8 cellular contexts compared by ENCODE assay signal in the genomic region with DNA sequence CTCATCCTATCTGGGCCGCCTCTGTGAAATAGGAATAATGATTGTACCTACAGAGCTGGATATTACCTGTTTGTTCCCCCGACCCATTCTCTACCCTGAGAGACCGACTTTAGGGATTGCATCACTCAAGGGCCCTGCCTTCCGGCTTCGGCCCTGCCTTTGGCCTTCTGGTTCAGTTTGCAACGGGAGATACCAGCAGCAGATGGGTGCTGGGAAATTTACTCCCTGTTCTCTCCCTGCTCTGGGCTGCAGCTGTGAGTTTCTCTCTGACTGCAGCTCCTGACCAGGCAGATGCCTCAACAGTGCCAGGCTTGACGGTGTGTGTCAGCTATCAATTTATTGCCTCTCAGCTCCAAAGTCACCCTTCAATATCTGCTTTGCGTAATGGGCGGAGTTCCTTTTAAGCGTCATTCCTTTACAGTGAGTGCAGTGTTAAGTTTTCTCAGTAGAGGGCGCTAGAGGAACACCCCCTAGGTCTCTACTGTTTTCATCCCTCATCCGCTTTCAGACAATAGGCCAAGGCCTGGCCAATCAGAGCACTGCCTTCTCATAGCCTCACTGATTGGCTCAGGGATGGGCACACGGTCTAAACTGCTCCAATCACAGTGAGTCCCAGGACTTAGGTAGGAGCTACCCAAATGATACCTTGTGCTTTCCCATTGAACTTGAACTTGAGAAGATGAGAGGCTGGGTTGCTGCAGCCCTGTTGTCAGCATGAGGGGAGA. TPM values are rescaled to one million over a fixed set of nuclear protein-coding genes. Genes with fewer than 3 reads are reported as not detected.
DNase-seq lines count a peak whose midpoint lies in the region; ATAC-seq, FAIRE-seq and TF ChIP-seq lines count a peak whose summit lies in the region.

No MANE protein-coding gene starts in this region.

- H3K9me3 Mint-ChIP-seq in naive B cell = peaks cover 0 to 2% (median 0%) of the 10 kb centered on the region in 7 donors

- BruUV-seq in endothelial cell of umbilical vein (replicated peaks; lab: Mats Ljungman, UMichigan) = no TSS peak

- no peak for TF ChIP-seq EP300 in stomach (IDR thresholded peaks at IDR 0.05)

- 36 to 49% (median 41%) methylated on average over 13 of the region's 13 CpGs for WGBS in stomach, 5 donors

- no peaks in the 10 kb centered on the region for H4K20me1 ChIP-seq in endothelial cell of umbilical vein (replicated peaks; ENCODE audit: control insufficient read depth, extremely low read depth, insufficient read depth, low read length)

- H2AFZ ChIP-seq in endothelial cell of umbilical vein (ENCODE audit: low read depth, low read length) = no peak overlapping the region

- H3K79me2 ChIP-seq in endothelial cell of umbilical vein (ENCODE audit: control insufficient read depth, insufficient read depth, low read length) = no peaks in the 10 kb centered on the region

- H3K9me1 ChIP-seq in endothelial cell of umbilical vein (replicated peaks; ENCODE audit: control insufficient read depth, extremely low read depth, insufficient read depth, low read length) = no peaks in the 10 kb centered on the region

- peaks cover 4 to 33% (median 6%) of the 10 kb centered on the region in 3 donors for H3K4me1 Mint-ChIP-seq in naive B cell

- peak; percentile 93 to 94 for ATAC-seq in naive B cell (ENCODE audit: low read depth in 2 of 2)

- peaks cover 0 to 13% (median under 1%) of the 10 kb centered on the region in 3 donors for H3K27me3 Mint-ChIP-seq in naive B cell

- H3K4me1 ChIP-seq in endothelial cell of umbilical vein (ENCODE audit: control insufficient read depth, extremely low read depth, insufficient read depth, low read length) = no peaks in the 10 kb centered on the region
- H3K4me1 ChIP-seq in stomach = no peaks in the 10 kb centered on the region

- intact Hi-C loops in endothelial cell of umbilical vein (cut with micrococcal nuclease) (loop anchor here (1.0 kb wide), 1 partner anchor 313 kb away; no protein-coding TSS in a partner anchor), stomach (cut with DNase I; ENCODE audit: low total_unique reads) (no loop called here)

- H3K9me3 ChIP-seq in endothelial cell of umbilical vein (replicated peaks; ENCODE audit: control insufficient read depth, insufficient read depth, low read length) = no peaks in the 10 kb centered on the region
- H3K9me3 ChIP-seq in stomach = no peaks in the 10 kb centered on the region

- H3K36me3 Mint-ChIP-seq in naive B cell = no peaks in the 10 kb centered on the region

- no peak overlapping the region for H3K4me3 ChIP-seq in endothelial cell of umbilical vein (replicated peaks in 1 of 3; ENCODE audit: insufficient read depth in 1 of 3, low read depth in 1 of 3, low read length in 3 of 3)
- no peak overlapping the region for H3K4me3 ChIP-seq in stomach

- TF ChIP-seq POLR2A in H54 (IDR thresholded peaks at IDR 0.05; ENCODE audit: low read depth, low read length) (no peak), endothelial cell of umbilical vein (IDR thresholded peaks at IDR 0.05; ENCODE audit: low read depth, low read length) (no peak), stomach (IDR thresholded peaks at IDR 0.05) (no peak)

- H3K4me2 ChIP-seq in endothelial cell of umbilical vein (ENCODE audit: insufficient read depth, low read length) = no peak overlapping the region

- H3K27ac Mint-ChIP-seq in naive B cell = peak overlapping the region in 1 of 6 donors; percentile 3

- TF ChIP-seq CTCF in endothelial cell of umbilical vein (IDR thresholded peaks at IDR 0.05; ENCODE audit: extremely low read depth in 1 of 2, insufficient read depth in 1 of 2, low read depth in 1 of 2, low read length in 2 of 2) (peak; percentile 59 to 67), stomach (IDR thresholded peaks at IDR 0.05) (peak in 3 of 7 experiments; percentile 12 to 27 (median 19))

- POLR2A ChIA-PET in endothelial cell of umbilical vein (lab: Charles Lee) = interaction anchor here (0.6 kb wide), 1 partner anchor 560 kb away, joined by 4 read pairs; no protein-coding TSS in a partner anchor

- no peak overlapping the region for H3K9ac ChIP-seq in endothelial cell of umbilical vein (replicated peaks; ENCODE audit: extremely low read depth, insufficient read depth, low read length)

- H3K27ac ChIP-seq in endothelial cell of umbilical vein (ENCODE audit: insufficient read depth, low read depth, low read length) (no peak overlapping the region), stomach (no peak overlapping the region)

- H3K36me3 ChIP-seq in endothelial cell of umbilical vein (ENCODE audit: control insufficient read depth in 2 of 2, extremely low read depth in 1 of 2, insufficient read depth in 2 of 2, low read length in 2 of 2) = no peaks in the 10 kb centered on the region
- H3K36me3 ChIP-seq in stomach = no peaks in the 10 kb centered on the region

- CTCF ChIA-PET in endothelial cell of umbilical vein (lab: Charles Lee) = interaction anchor here (0.7 to 10.1 kb wide), 12 partner anchors 8 to 361 kb away, joined by 3 to 311 read pairs (median 4); no protein-coding TSS in a partner anchor

- dilution Hi-C loops in endothelial cell of umbilical vein (cut with MboI; ENCODE audit: extremely low pct_ligation_motif_present, low sequenced_read_pairs) = no loop called here

- H3K27me3 ChIP-seq in endothelial cell of umbilical vein (ENCODE audit: control insufficient read depth in 2 of 2, insufficient read depth in 2 of 2, low read length in 2 of 2) (peaks cover 4 to 6% of the 10 kb centered on the region in 2 experiments), stomach (peaks cover 0 to 36% (median 5%) of the 10 kb centered on the region in 3 donors)

- FAIRE-seq in H54 (lab: Jason Lieb, UNC) = no peak
- FAIRE-seq in endothelial cell of umbilical vein (lab: Jason Lieb, UNC) = peak; percentile 75

- DNase-seq in DMS153 (lab: John Stamatoyannopoulos, UW) (peak; percentile 31), H54 (ENCODE audit: insufficient read length, low spot score) (peak; percentile 93), NCI-H1048 (lab: John Stamatoyannopoulos, UW) (peak; percentile 78), SW480 (ENCODE audit: low spot score) (peak; percentile 92), endothelial cell of umbilical vein (ENCODE audit: low read depth, low spot score) (peak; percentile 69), naive B cell (peak; percentile 47), stomach (no peak), NCI-H510A treated with DMSO at 0.1 percent for 48 hours (lab: John Stamatoyannopoulos, UW) (no peak)

- peak overlapping the region in 4 of 8 donors; percentile 10 to 26 (median 18) for H3K4me3 Mint-ChIP-seq in naive B cell

TF ChIP-seq in endothelial cell of umbilical vein, 7 proteins besides CTCF, POLR2A, EP300 and RAD21:
- TF ChIP-seq GATA2 (IDR thresholded peaks at IDR 0.05; ENCODE audit: insufficient read depth, insufficient read length, low read depth, low read length) (no peak), FOS (IDR thresholded peaks at IDR 0.05; ENCODE audit: borderline replicate concordance, insufficient read depth, low read length) (no peak), EZH2 (IDR thresholded peaks at IDR 0.05; ENCODE audit: borderline replicate concordance, low read depth, low read length, severe bottlenecking) (no peak), MYC (IDR thresholded peaks at IDR 0.05; ENCODE audit: low read depth, low read length) (no peak), POLR2AphosphoS5 (IDR thresholded peaks at IDR 0.05; ENCODE audit: insufficient read depth, low read depth, low read length) (no peak)

RNA-seq across cellular contexts. Expression of gene KCNG1, which starts 30.0 kb away (rescaled TPM):
- 0.37 and 1.1 TPM in 2 replicates for total RNA-seq in endothelial cell of umbilical vein
- 0.22 and 0.24 TPM in 2 replicates for polyA plus RNA-seq in endothelial cell of umbilical vein
- 0.14 and 0.17 TPM in 2 replicates for polyA plus RNA-seq in endothelial cell of umbilical vein (2011; cell fraction: cytosol; rRNA removed)
- polyA plus RNA-seq in endothelial cell of umbilical vein (2011; cell fraction: nucleus; rRNA removed) = 0.08 and 0.46 TPM in 2 replicates
- polyA plus RNA-seq in endothelial cell of umbilical vein (2012) = 0.78 and 0.97 TPM in 2 replicates
- 0.19 TPM in 1 of 2 replicates, not detected in the other for polyA minus RNA-seq in endothelial cell of umbilical vein
- polyA minus RNA-seq in endothelial cell of umbilical vein (2011; cell fraction: cytosol; rRNA and poly(A)+ RNA removed) = not detected
- not detected in 2 replicates for polyA minus RNA-seq in endothelial cell of umbilical vein (2011; cell fraction: nucleus; rRNA and poly(A)+ RNA removed)
- 100 to 1,000 TPM in 4 of 6 donors, 10 to 100 TPM in 2; 32.3 to 184 (median 107) TPM for polyA plus RNA-seq in naive B cell (ENCODE audit: low read depth in 6 of 6)
- 10 to 100 TPM in 1 of 5 donors, 1 to 10 TPM in 1, not detected in 3; 2.2 to 11.9 TPM for total RNA-seq in stomach
- 1 to 10 TPM in 1 of 3 donors, under 1 TPM in 1, not detected in 1; 0.19 to 3.3 TPM for polyA plus RNA-seq in stomach

RNA-seq across cellular contexts. Expression of gene MOCS3, which starts 34.3 kb away (rescaled TPM):
- total RNA-seq in endothelial cell of umbilical vein (3.6 and 4.2 TPM in 2 replicates), stomach (1 to 10 TPM in 3 of 5 donors, under 1 TPM in 1, not detected in 1; 0.89 to 7.0 (median 2.7) TPM)
- polyA plus RNA-seq in endothelial cell of umbilical vein (3.2 and 4.0 TPM in 2 replicates), naive B cell (ENCODE audit: low read depth in 6 of 6) (1 to 10 TPM; 3.8 to 5.0 (median 4.1) TPM), stomach (1 to 10 TPM; 2.1 to 2.4 (median 2.2) TPM)
- polyA plus RNA-seq in endothelial cell of umbilical vein (2011; cell fraction: cytosol; rRNA removed) = 2.2 and 2.6 TPM in 2 replicates
- 1.2 and 1.5 TPM in 2 replicates for polyA plus RNA-seq in endothelial cell of umbilical vein (2011; cell fraction: nucleus; rRNA removed)
- 2.2 and 2.5 TPM in 2 replicates for polyA plus RNA-seq in endothelial cell of umbilical vein (2012)
- 4.0 and 6.7 TPM in 2 replicates for polyA minus RNA-seq in endothelial cell of umbilical vein
- polyA minus RNA-seq in endothelial cell of umbilical vein (2011; cell fraction: cytosol; rRNA and poly(A)+ RNA removed) = 8.6 TPM
- 4.2 and 4.4 TPM in 2 replicates for polyA minus RNA-seq in endothelial cell of umbilical vein (2011; cell fraction: nucleus; rRNA and poly(A)+ RNA removed)

RNA-seq across cellular contexts. Expression of gene DPM1, which starts 34.6 kb away (rescaled TPM):
- total RNA-seq in endothelial cell of umbilical vein (38.7 and 41.9 TPM in 2 replicates), stomach (10 to 100 TPM; 10.7 to 74.1 (median 33.2) TPM)
- polyA plus RNA-seq in endothelial cell of umbilical vein (21.4 and 33.9 TPM in 2 replicates), naive B cell (ENCODE audit: low read depth in 6 of 6) (10 to 100 TPM; 57.0 to 86.2 (median 71.5) TPM), stomach (10 to 100 TPM; 47.9 to 53.2 (median 52.7) TPM)
- 46.5 and 58.3 TPM in 2 replicates for polyA plus RNA-seq in endothelial cell of umbilical vein (2011; cell fraction: cytosol; rRNA removed)
- 25.4 and 39.9 TPM in 2 replicates for polyA plus RNA-seq in endothelial cell of umbilical vein (2011; cell fraction: nucleus; rRNA removed)
- 57.4 and 72.7 TPM in 2 replicates for polyA plus RNA-seq in endothelial cell of umbilical vein (2012)
- polyA minus RNA-seq in endothelial cell of umbilical vein = 15.6 and 31.2 TPM in 2 replicates
- polyA minus RNA-seq in endothelial cell of umbilical vein (2011; cell fraction: cytosol; rRNA and poly(A)+ RNA removed) = 33.0 TPM
- 7.9 and 8.0 TPM in 2 replicates for polyA minus RNA-seq in endothelial cell of umbilical vein (2011; cell fraction: nucleus; rRNA and poly(A)+ RNA removed)

Comparison
In these comparisons a context has a peak if more than half of its experiments do, and no peak if none do; other contexts are left out.
1. DNase-seq: peak in DMS153 (single experiment), H54 (single experiment), NCI-H1048 (single experiment), SW480 (single experiment), endothelial cell of umbilical vein (single experiment) and naive B cell (single experiment); none in stomach (single experiment) and NCI-H510A treated with DMSO at 0.1 percent for 48 hours (single experiment).
2. RNA of gene KCNG1, which starts 30.0 kb away (polyA plus RNA-seq): 32.3 to 184 TPM in naive B cell; 0.08 to 0.97 TPM in endothelial cell of umbilical vein and 0.19 to 3.3 TPM in stomach; every median in the first group is over 4 times any median in the second.